In genomic region chr7:6226194-6226799, GRCh38 we compare ENCODE assay signal across 16 cellular contexts. TPM values are rescaled to one million over a fixed set of nuclear protein-coding genes. Genes with fewer than 3 reads are reported as not detected.
DNase-seq lines count a peak whose midpoint lies in the region; ATAC-seq and TF ChIP-seq lines count a peak whose summit lies in the region.
"Had no signal": no experiment of that assay in that cellular context is flagged by ENCODE, and none has a peak within 500 bp of the region (broad histone marks: within the 10 kb centered on the region; RNA-seq: fewer than 3 reads in every experiment).

No MANE protein-coding gene starts in this region.

- DNase-seq in AG09319 (ENCODE audit: extremely low read depth, low read depth) (peak; percentile 61), OCI-M1 (lab: John Stamatoyannopoulos, UW) (peak; percentile 29), fibroblast of pulmonary artery (ENCODE audit: low read depth) (peak; percentile 57), psoas muscle (no peak), HuH-7 (ENCODE audit: low spot score) (no peak), H7 (no peak)
- DNase-seq in stimulated activated naive B cell treated with anti-CD40 and anti-IgM and Interleukin-4, amounts not matched to agents 10 μg/mL and 1 μg/mL and 100 μg/mL, for 72 hours: no peak
- DNase-seq in NK-92 treated with Interleukin-12 subunit alpha and Interleukin-12 subunit beta, amount 100 ng/mL, for 24 hours (lab: John Stamatoyannopoulos, UW): no peak
- DNase-seq: activated CD4-positive, alpha-beta T cell treated with anti-CD3 and anti-CD28 coated beads for 48 hours; NCI-H2081 treated with DMSO at 0.1 percent for 48 hours; stimulated activated CD8-positive, alpha-beta memory T cell treated with anti-CD3 and anti-CD28 coated beads, Interleukin-4, amount 100 ng/mL, for 48 hours had no signal

- no peaks in the 10 kb centered on the region for H3K9me3 ChIP-seq in psoas muscle

- no peaks in the 10 kb centered on the region for H3K36me3 Mint-ChIP-seq in stimulated activated naive B cell treated with anti-CD40 and anti-IgM and Interleukin-4, amounts not matched to agents 10 μg/mL and 1 μg/mL and 100 μg/mL, for 72 hours

- H3K27ac Mint-ChIP-seq in stimulated activated naive B cell treated with anti-CD40 and anti-IgM and Interleukin-4, amounts not matched to agents 10 μg/mL and 1 μg/mL and 100 μg/mL, for 72 hours: no peak overlapping the region
- H3K27ac Mint-ChIP-seq: activated naive CD4-positive, alpha-beta T cell treated with anti-CD3 and anti-CD28 coated beads, Interleukin-2, amount 50 U/mL, for 24 hours; CD14-positive monocyte had no signal

- no peak for TF ChIP-seq CTCF in AG09319 (IDR thresholded peaks at IDR 0.05; ENCODE audit: low read depth, low read length)
- no peak for TF ChIP-seq CTCF in fibroblast of pulmonary artery (IDR thresholded peaks at IDR 0.05; ENCODE audit: low read length, missing control alignments)
- TF ChIP-seq CTCF in psoas muscle (IDR thresholded peaks at IDR 0.05): no peak

- 51 to 58% (median 55%) methylated on average over 3 of the region's 3 CpGs for WGBS in psoas muscle, 3 donors

- H3K4me3 Mint-ChIP-seq in stimulated activated naive B cell treated with anti-CD40 and anti-IgM and Interleukin-4, amounts not matched to agents 10 μg/mL and 1 μg/mL and 100 μg/mL, for 72 hours: no peak overlapping the region
- H3K4me3 Mint-ChIP-seq: activated naive CD4-positive, alpha-beta T cell treated with anti-CD3 and anti-CD28 coated beads, Interleukin-2, amount 50 U/mL, for 24 hours; CD14-positive monocyte had no signal

- intact Hi-C loops in psoas muscle (cut with DNase I): no loop called here

- H3K4me3 ChIP-seq in fibroblast of pulmonary artery (replicated peaks; ENCODE audit: low read depth, low read length) (no peak overlapping the region), psoas muscle (no peak overlapping the region), H7 (ENCODE audit: insufficient read depth, low read depth, low read length) (no peak overlapping the region)
- H3K4me3 ChIP-seq: lung, skin epidermis had no signal

- peaks cover 45% of the 10 kb centered on the region for H3K4me1 ChIP-seq in psoas muscle

- H3K27me3 Mint-ChIP-seq in stimulated activated naive B cell treated with anti-CD40 and anti-IgM and Interleukin-4, amounts not matched to agents 10 μg/mL and 1 μg/mL and 100 μg/mL, for 72 hours: no peaks in the 10 kb centered on the region
- H3K27me3 Mint-ChIP-seq: activated naive CD4-positive, alpha-beta T cell treated with anti-CD3 and anti-CD28 coated beads, Interleukin-2, amount 50 U/mL, for 24 hours had no signal

- no peak for ATAC-seq in psoas muscle
- no peak for ATAC-seq in stimulated activated naive B cell treated with anti-CD40 and anti-IgM and Interleukin-4, amounts not matched to agents 10 μg/mL and 1 μg/mL and 100 μg/mL, for 72 hours (replicated peaks)
- ATAC-seq: Panc1 had no signal

- no peaks in the 10 kb centered on the region for H3K27me3 ChIP-seq in psoas muscle (ENCODE audit: insufficient read depth in 3 of 3, low read length in 2 of 3)
- no peaks in the 10 kb centered on the region for H3K27me3 ChIP-seq in H7 (ENCODE audit: control insufficient read depth, insufficient read depth, low read length)

- H3K4me1 Mint-ChIP-seq in stimulated activated naive B cell treated with anti-CD40 and anti-IgM and Interleukin-4, amounts not matched to agents 10 μg/mL and 1 μg/mL and 100 μg/mL, for 72 hours: peaks cover 15 to 20% of the 10 kb centered on the region in 2 donors

- H3K9me3 Mint-ChIP-seq in stimulated activated naive B cell treated with anti-CD40 and anti-IgM and Interleukin-4, amounts not matched to agents 10 μg/mL and 1 μg/mL and 100 μg/mL, for 72 hours: no peaks in the 10 kb centered on the region
- H3K9me3 Mint-ChIP-seq: activated naive CD4-positive, alpha-beta T cell treated with anti-CD3 and anti-CD28 coated beads, Interleukin-2, amount 50 U/mL, for 24 hours had no signal

- H3K36me3 ChIP-seq in psoas muscle (ENCODE audit: insufficient read depth in 1 of 2, low read depth in 1 of 2) (no peaks in the 10 kb centered on the region), H7 (replicated peaks; ENCODE audit: control insufficient read depth, insufficient read depth, low read length) (no peaks in the 10 kb centered on the region)

- peak overlapping the region; percentile 47 for H3K27ac ChIP-seq in psoas muscle

RNA-seq across cellular contexts. Expression of gene CYTH3, which starts 46.1 kb away (rescaled TPM):
- 10 to 100 TPM in 3 of 4 donors, 1 to 10 TPM in 1; 8.9 to 15.0 (median 14.5) TPM for total RNA-seq in psoas muscle
- 10 to 100 TPM in 1 of 3 donors, 1 to 10 TPM in 2; 6.1 to 13.5 (median 8.6) TPM for polyA plus RNA-seq in psoas muscle
- 14.0 and 14.3 TPM in 2 replicates for total RNA-seq in H7 (2014; rRNA removed; shearing (Covaris generic))

Comparison
In these comparisons a context has a peak if more than half of its experiments do, and no peak if none do; other contexts are left out.
1. DNase-seq: peak in AG09319 (single experiment), OCI-M1 (single experiment) and fibroblast of pulmonary artery (single experiment); none in psoas muscle (0 of 2), stimulated activated naive B cell treated with anti-CD40 and anti-IgM and Interleukin-4, amounts not matched to agents 10 μg/mL and 1 μg/mL and 100 μg/mL, for 72 hours (single experiment), NK-92 treated with Interleukin-12 subunit alpha and Interleukin-12 subunit beta, amount 100 ng/mL, for 24 hours (single experiment), HuH-7 (single experiment) and H7 (single experiment).